34 cellular contexts compared by ENCODE assay signal in the genomic region with DNA sequence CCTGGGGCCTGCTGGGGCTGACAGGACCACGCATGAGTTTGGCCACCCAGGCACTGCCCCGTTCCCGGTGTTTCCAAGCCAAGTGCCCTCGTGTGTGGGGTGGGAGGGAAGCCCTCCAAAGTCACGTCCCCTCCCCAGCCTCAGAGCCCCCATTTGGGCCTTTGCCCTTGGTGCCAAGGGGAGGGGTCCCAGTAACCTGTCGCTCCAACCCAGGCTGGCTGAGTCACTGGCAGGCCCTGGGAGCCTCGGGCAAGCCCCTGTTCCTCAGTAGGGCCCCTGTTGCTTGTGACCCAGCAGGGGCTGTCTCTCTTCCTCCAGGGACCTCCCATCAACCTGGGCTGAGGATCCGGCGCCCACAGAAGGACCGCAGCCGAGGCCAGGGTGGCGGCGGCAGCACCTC. TPM values are rescaled to one million over a fixed set of nuclear protein-coding genes. Genes with fewer than 3 reads are reported as not detected.
"Had no signal": no experiment of that assay in that cellular context is flagged by ENCODE, and none has a peak within 500 bp of the region (broad histone marks: within the 10 kb centered on the region; RNA-seq: fewer than 3 reads in every experiment).

No MANE protein-coding gene starts in this region.

- ATAC-seq: Panc1 had no signal

- H3K36me3 ChIP-seq: MG63, SJSA1 had no signal

- DNase-seq: Kasumi-1, KG1, MG63, NCI-H1048, NCI-H1092 treated with DMSO at 0.1 percent for 48 hours, NCI-H1105 treated with DMSO at 0.1 percent for 48 hours, NCI-H1417, NCI-H1436, NCI-H146, NCI-H1694, NCI-H187, NCI-H1930, NCI-H2029 treated with DMSO at 0.1 percent for 48 hours, NCI-H2081 treated with DMSO at 0.1 percent for 48 hours, NCI-H2107, NCI-H2171, NCI-H226, NCI-H446 treated with DMSO at 0.1 percent for 48 hours, NCI-H510A, NCI-H524, NCI-H526, NCI-H69, NCI-H748 treated with DMSO at 0.1 percent for 48 hours, NCI-H82, PC-9, Right ventricle myocardium superior, SHP77 treated with DMSO at 0.1 percent for 48 hours, SK-N-SH, SW 1271 had no signal

- H3K27ac ChIP-seq: PC-9, SJSA1 had no signal

- H2AFZ ChIP-seq: PC-9 had no signal

- H3K9ac ChIP-seq: SK-N-SH had no signal

- H3K4me3 ChIP-seq: MG63, PC-9, SJSA1 had no signal

- H3K4me2 ChIP-seq: PC-9, SK-N-SH had no signal

- H3K27me3 ChIP-seq: MG63, SJSA1 had no signal

- H3K9me3 ChIP-seq: MG63, SJSA1, SK-N-SH had no signal

RNA-seq across cellular contexts. Expression of a gene that starts 13.7 kb away (rescaled TPM):
- total RNA-seq: OCI-LY7 had no signal

RNA-seq across cellular contexts. Expression of a gene that starts 35.2 kb away (rescaled TPM):
- total RNA-seq: RPMI7951 had no signal

RNA-seq across cellular contexts. Expression of a gene that starts 36.4 kb away (rescaled TPM):
- total RNA-seq: M059J, OCI-LY7, PC-9, Right ventricle myocardium superior, RPMI7951, SJSA1 had no signal
